ENCODE assay signal across 19 cellular contexts in genomic region chr20:54093423-54094267, GRCh38. TPM values are rescaled to one million over a fixed set of nuclear protein-coding genes. Genes with fewer than 3 reads are reported as not detected.
DNase-seq lines count a peak whose midpoint lies in the region; ATAC-seq, FAIRE-seq and TF ChIP-seq lines count a peak whose summit lies in the region.
"Had no signal": no experiment of that assay in that cellular context is flagged by ENCODE, and none has a peak within 500 bp of the region (broad histone marks: within the 10 kb centered on the region; RNA-seq: fewer than 3 reads in every experiment).

No MANE protein-coding gene starts in this region.

- peaks cover 7 to 21% of the 10 kb centered on the region in 2 experiments; a peak in 3 of 4 replicates for H3K4me1 ChIP-seq in HCT116 (ENCODE audit: control insufficient read depth in 1 of 2, insufficient read depth in 2 of 2, low read length in 2 of 2)

- DNase-seq in HCT116 (ENCODE audit: low read depth, low spot score) (no peak), NCI-H526 (lab: John Stamatoyannopoulos, UW) (peak; percentile 23 to 50), foreskin melanocyte (peak; percentile 99), retina (peak; percentile 14), urothelium cell line (ENCODE audit: low spot score) (no peak), SW480 (ENCODE audit: low spot score) (no peak)
- DNase-seq in activated naive CD8-positive, alpha-beta T cell treated with anti-CD3 and anti-CD28 coated beads for 36 hours, result no peak
- no peak for DNase-seq in activated T-helper 2 cell treated with anti-CD3 and anti-CD28 coated beads, Interferon-gamma antibody, Interleukin-2, Interleukin-4, amounts not matched to agents 10 μg/mL and 5 μg/mL and 100 μg/mL, durations not matched to agents 14 hours and 24 hours and 36 hours (ENCODE audit: low spot score)
- DNase-seq: CD8-positive, alpha-beta T cell; DND-41; GDM1; GM23248; KBM-7; MG63; NCI-H2081 treated with DMSO at 0.1 percent for 48 hours; NCI-H446; T-cell had no signal

- no peak for TF ChIP-seq POLR2A in HCT116 (IDR thresholded peaks at IDR 0.05; ENCODE audit: borderline replicate concordance, extremely low read depth, insufficient read depth, insufficient read length)

- POLR2A ChIA-PET in HCT116 (lab: Charles Lee), result no interaction called here

- H3K27me3 Mint-ChIP-seq in activated naive CD8-positive, alpha-beta T cell treated with anti-CD3 and anti-CD28 coated beads for 36 hours, result no peaks in the 10 kb centered on the region
- H3K27me3 Mint-ChIP-seq in activated T-helper 2 cell treated with anti-CD3 and anti-CD28 coated beads, Interferon-gamma antibody, Interleukin-2, Interleukin-4, amounts not matched to agents 10 μg/mL and 5 μg/mL and 100 μg/mL, durations not matched to agents 14 hours and 24 hours and 36 hours (ENCODE audit: low read depth), result peaks cover 22% of the 10 kb centered on the region

- H3K9ac ChIP-seq in HCT116 (ENCODE audit: low read length), result no peak overlapping the region
- H3K9ac ChIP-seq: GM23248 had no signal

- H2AFZ ChIP-seq in HCT116 (ENCODE audit: low read depth, low read length, poor library complexity, severe bottlenecking), result peak overlapping the region; percentile 47
- H2AFZ ChIP-seq: GM23248 had no signal

- H3K27ac ChIP-seq in HCT116 (ENCODE audit: low read depth, low read length), result no peak overlapping the region
- H3K27ac ChIP-seq: GM23248 had no signal

- intact Hi-C loops in HCT116 (cut with micrococcal nuclease), result no loop called here
- intact Hi-C loops in activated T-helper 2 cell treated with anti-CD3 and anti-CD28 coated beads, Interferon-gamma antibody, Interleukin-2, Interleukin-4, amounts not matched to agents 10 μg/mL and 5 μg/mL and 100 μg/mL, durations not matched to agents 14 hours and 24 hours and 36 hours (cut with micrococcal nuclease), result no loop called here

- no peaks in the 10 kb centered on the region for H3K9me2 ChIP-seq in HCT116 (ENCODE audit: insufficient read depth)

- no peaks in the 10 kb centered on the region for H4K20me1 ChIP-seq in HCT116 (ENCODE audit: insufficient read depth)

- no peak overlapping the region for H3K4me3 Mint-ChIP-seq in activated naive CD8-positive, alpha-beta T cell treated with anti-CD3 and anti-CD28 coated beads for 36 hours
- no peak overlapping the region for H3K4me3 Mint-ChIP-seq in activated T-helper 2 cell treated with anti-CD3 and anti-CD28 coated beads, Interferon-gamma antibody, Interleukin-2, Interleukin-4, amounts not matched to agents 10 μg/mL and 5 μg/mL and 100 μg/mL, durations not matched to agents 14 hours and 24 hours and 36 hours (ENCODE audit: low read depth)
- H3K4me3 Mint-ChIP-seq: CD8-positive, alpha-beta T cell; T-cell had no signal

- H3K9me3 Mint-ChIP-seq in activated naive CD8-positive, alpha-beta T cell treated with anti-CD3 and anti-CD28 coated beads for 36 hours, result no peaks in the 10 kb centered on the region
- H3K9me3 Mint-ChIP-seq in activated T-helper 2 cell treated with anti-CD3 and anti-CD28 coated beads, Interferon-gamma antibody, Interleukin-2, Interleukin-4, amounts not matched to agents 10 μg/mL and 5 μg/mL and 100 μg/mL, durations not matched to agents 14 hours and 24 hours and 36 hours, result no peaks in the 10 kb centered on the region
- H3K9me3 Mint-ChIP-seq: CD8-positive, alpha-beta T cell; T-cell had no signal

- RAD21 ChIA-PET in HCT116 (lab: Charles Lee; ENCODE audit: low non-redundant PET in 1 of 2, low total read pairs in 2 of 2, uncharacterized antibody in 2 of 2, unreplicated experiment in 2 of 2), result no interaction called here

- no peaks in the 10 kb centered on the region for H3K9me3 ChIP-seq in HCT116 (ENCODE audit: control insufficient read depth in 1 of 2, insufficient read depth in 1 of 2, low read depth in 1 of 2, low read length in 2 of 2)
- H3K9me3 ChIP-seq: MG63 had no signal

- ATAC-seq in HCT116, result no peak
- ATAC-seq: CD8-positive, alpha-beta T cell; T-cell had no signal

- H3K27me3 ChIP-seq in HCT116 (ENCODE audit: insufficient read depth, low read length), result no peaks in the 10 kb centered on the region

- no peak for TF ChIP-seq RAD21 in HCT116 (IDR thresholded peaks at IDR 0.05; ENCODE audit: low read depth)

- H3K27ac Mint-ChIP-seq in activated naive CD8-positive, alpha-beta T cell treated with anti-CD3 and anti-CD28 coated beads for 36 hours, result no peak overlapping the region
- no peak overlapping the region for H3K27ac Mint-ChIP-seq in activated T-helper 2 cell treated with anti-CD3 and anti-CD28 coated beads, Interferon-gamma antibody, Interleukin-2, Interleukin-4, amounts not matched to agents 10 μg/mL and 5 μg/mL and 100 μg/mL, durations not matched to agents 14 hours and 24 hours and 36 hours
- H3K27ac Mint-ChIP-seq: CD8-positive, alpha-beta T cell; T-cell had no signal

- H3K4me2 ChIP-seq in HCT116 (ENCODE audit: low read length), result no peak overlapping the region

- CTCF ChIA-PET in HCT116 (lab: Charles Lee), result interaction anchor here (1.8 to 13.2 kb wide), 2 partner anchors 10 to 106 kb away, joined by 7 to 162 read pairs; no protein-coding TSS in a partner anchor

- no TSS peak for BruUV-seq in HCT116 (replicated peaks; lab: Mats Ljungman, UMichigan)

- H3K79me2 ChIP-seq in HCT116 (ENCODE audit: insufficient read depth, low read length), result no peaks in the 10 kb centered on the region

- H3K4me1 Mint-ChIP-seq in activated naive CD8-positive, alpha-beta T cell treated with anti-CD3 and anti-CD28 coated beads for 36 hours, result peaks cover 4% of the 10 kb centered on the region
- peaks cover 4% of the 10 kb centered on the region for H3K4me1 Mint-ChIP-seq in activated T-helper 2 cell treated with anti-CD3 and anti-CD28 coated beads, Interferon-gamma antibody, Interleukin-2, Interleukin-4, amounts not matched to agents 10 μg/mL and 5 μg/mL and 100 μg/mL, durations not matched to agents 14 hours and 24 hours and 36 hours (ENCODE audit: low read depth)

- FAIRE-seq in urothelium cell line (lab: Jason Lieb, UNC), result no peak
- FAIRE-seq: GM12892 had no signal

- H3K4me3 ChIP-seq in HCT116 (replicated peaks in 1 of 2; ENCODE audit: low read depth in 1 of 2, low read length in 2 of 2), result no peak overlapping the region
- H3K4me3 ChIP-seq: GM23248, MG63 had no signal

- H3K36me3 Mint-ChIP-seq in activated naive CD8-positive, alpha-beta T cell treated with anti-CD3 and anti-CD28 coated beads for 36 hours, result no peaks in the 10 kb centered on the region
- no peaks in the 10 kb centered on the region for H3K36me3 Mint-ChIP-seq in activated T-helper 2 cell treated with anti-CD3 and anti-CD28 coated beads, Interferon-gamma antibody, Interleukin-2, Interleukin-4, amounts not matched to agents 10 μg/mL and 5 μg/mL and 100 μg/mL, durations not matched to agents 14 hours and 24 hours and 36 hours (ENCODE audit: low read depth)
- H3K36me3 Mint-ChIP-seq: CD8-positive, alpha-beta T cell; T-cell had no signal

- no peaks in the 10 kb centered on the region for H3K36me3 ChIP-seq in HCT116 (ENCODE audit: control insufficient read depth in 1 of 2, insufficient read depth in 2 of 2, low read length in 2 of 2)
- H3K36me3 ChIP-seq: MG63 had no signal

- no peak for TF ChIP-seq CTCF in HCT116 (IDR thresholded peaks at IDR 0.05 in 2 of 3, conservative IDR thresholded peaks at IDR 0.05 in 1 of 3; ENCODE audit: borderline replicate concordance in 1 of 3, insufficient read depth in 1 of 3, low read depth in 2 of 3, low read length in 2 of 3)

TF ChIP-seq in HCT116, 20 proteins besides CTCF, POLR2A, EP300 and RAD21:
- TF ChIP-seq JUND (IDR thresholded peaks at IDR 0.05) (no peak), SP1 (IDR thresholded peaks at IDR 0.05; ENCODE audit: low read depth) (no peak), CEBPB (IDR thresholded peaks at IDR 0.05; ENCODE audit: low read depth) (no peak), ZFX (IDR thresholded peaks at IDR 0.05) (no peak), EGR1 (IDR thresholded peaks at IDR 0.05; ENCODE audit: low read depth) (no peak), CBX3 (IDR thresholded peaks at IDR 0.05; ENCODE audit: low read depth) (no peak), TCF7L2 (IDR thresholded peaks at IDR 0.05; ENCODE audit: borderline replicate concordance, extremely low read depth, insufficient read depth, insufficient read length) (no peak), ZNF274 (IDR thresholded peaks at IDR 0.05; ENCODE audit: low read depth, low read length) (no peak), ZBTB33 (IDR thresholded peaks at IDR 0.05; ENCODE audit: extremely low read depth, insufficient replicate concordance, low read length) (no peak), ELF1 (IDR thresholded peaks at IDR 0.05; ENCODE audit: borderline replicate concordance, low read depth) (no peak), YY1 (IDR thresholded peaks at IDR 0.05; ENCODE audit: extremely low read depth, insufficient replicate concordance, low read depth, low read length) (no peak)
- TF ChIP-seq, protein P1, sequence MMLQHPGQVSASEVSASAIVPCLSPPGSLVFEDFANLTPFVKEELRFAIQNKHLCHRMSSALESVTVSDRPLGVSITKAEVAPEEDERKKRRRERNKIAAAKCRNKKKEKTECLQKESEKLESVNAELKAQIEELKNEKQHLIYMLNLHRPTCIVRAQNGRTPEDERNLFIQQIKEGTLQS (IDR thresholded peaks at IDR 0.05), result no peak

RNA-seq across cellular contexts. Expression of gene BCAS1, which starts 23.3 kb away (rescaled TPM):
- total RNA-seq in HCT116 (2021; ENCODE audit: unreplicated experiment), result 0.17 TPM
- 0.09 and 0.17 TPM in 2 replicates for polyA plus RNA-seq in HCT116 (2012)
- under 1 TPM; 0.06 to 0.10 TPM for total RNA-seq in activated naive CD8-positive, alpha-beta T cell treated with anti-CD3 and anti-CD28 coated beads for 36 hours
- total RNA-seq in activated T-helper 2 cell treated with anti-CD3 and anti-CD28 coated beads, Interferon-gamma antibody, Interleukin-2, Interleukin-4, amounts not matched to agents 10 μg/mL and 5 μg/mL and 100 μg/mL, durations not matched to agents 14 hours and 24 hours and 36 hours, result not detected in 2 replicates
- total RNA-seq: CD8-positive, alpha-beta T cell; GM23248 had no signal
- polyA plus RNA-seq: BJ had no signal

Comparison
In these comparisons a context has a peak if more than half of its experiments do, and no peak if none do; other contexts are left out.
1. DNase-seq: peak in NCI-H526 (2 of 2), foreskin melanocyte (single experiment) and retina (single experiment); none in HCT116 (single experiment), activated naive CD8-positive, alpha-beta T cell treated with anti-CD3 and anti-CD28 coated beads for 36 hours (single experiment), urothelium cell line (single experiment), activated T-helper 2 cell treated with anti-CD3 and anti-CD28 coated beads, Interferon-gamma antibody, Interleukin-2, Interleukin-4, amounts not matched to agents 10 μg/mL and 5 μg/mL and 100 μg/mL, durations not matched to agents 14 hours and 24 hours and 36 hours (single experiment) and SW480 (single experiment).